ENCODE assay signal across 8 cellular contexts in genomic region chr3:136751259-136752045, GRCh38.
A peak's percentile ranks its signal among the peaks of the same experiment; 100 is the strongest.
DNase-seq lines count a peak whose midpoint lies in the region; ATAC-seq and TF ChIP-seq lines count a peak whose summit lies in the region.

No MANE protein-coding gene starts in this region.

- peak overlapping the region; percentile 91 for H3K9ac ChIP-seq in iPS-20b (ENCODE audit: low read depth, low read length)

- H3K36me3 ChIP-seq in iPS-20b (ENCODE audit: insufficient read depth, low read depth, low read length) = no peaks in the 10 kb centered on the region

- no peaks in the 10 kb centered on the region for H3K9me3 ChIP-seq in iPS-20b (ENCODE audit: insufficient read depth, low read depth, low read length)

- peak; percentile 9 for ATAC-seq in HG02763 (IDR thresholded peaks at IDR 0.05; ENCODE audit: unreplicated experiment)
- no peak for ATAC-seq in HG03469 (IDR thresholded peaks at IDR 0.05; ENCODE audit: unreplicated experiment)

- no peaks in the 10 kb centered on the region for H3K27me3 ChIP-seq in iPS-20b (ENCODE audit: insufficient read depth, low read length)

- peak; percentile 70 for DNase-seq in GDM1 (lab: John Stamatoyannopoulos, UW)
- DNase-seq in NCI-H2171 (lab: John Stamatoyannopoulos, UW) = peak; percentile 88
- DNase-seq in brain pericyte (ENCODE audit: low read depth, low spot score) = peak; percentile 63

- H3K27ac ChIP-seq in VCaP (peak overlapping the region; percentile 98), iPS-20b (ENCODE audit: low read length) (peak overlapping the region; percentile 86), skin epidermis (peak overlapping the region; percentile 93 to 100 (median 99))

- peaks cover 22% of the 10 kb centered on the region for H3K4me1 ChIP-seq in iPS-20b (ENCODE audit: insufficient read depth, low read length)

- no peak for TF ChIP-seq CTCF in VCaP (conservative IDR thresholded peaks at IDR 0.05)

- peak overlapping the region; percentile 91 for H3K4me3 ChIP-seq in iPS-20b (ENCODE audit: low read length)
- H3K4me3 ChIP-seq in skin epidermis = peak overlapping the region; percentile 71 to 91 (median 75)
